Comparison of ENCODE assay signal across 14 cellular contexts in the genomic region with DNA sequence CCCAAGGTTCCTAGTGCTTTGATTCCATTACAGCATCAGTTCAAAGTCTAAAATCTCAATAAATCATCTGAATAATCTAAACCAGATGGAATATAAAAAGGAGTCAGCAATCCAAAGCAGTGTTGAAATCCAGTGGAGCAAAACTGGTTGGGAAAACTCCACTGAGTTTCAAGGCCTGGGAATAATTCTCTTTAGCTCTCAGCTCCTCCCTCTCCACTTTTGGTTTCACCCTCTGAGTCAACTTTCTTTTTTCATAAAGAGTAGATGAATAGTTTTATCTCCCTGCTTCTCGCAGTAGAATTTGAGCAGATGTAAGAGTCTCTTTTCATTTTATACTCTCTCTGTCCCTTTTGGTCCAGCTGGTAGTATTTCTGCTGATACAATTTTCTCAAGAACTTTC.
"Had no signal": no experiment of that assay in that cellular context is flagged by ENCODE, and none has a peak within 500 bp of the region (broad histone marks: within the 10 kb centered on the region; RNA-seq: fewer than 3 reads in every experiment).

No MANE protein-coding gene starts in this region.

- H3K4me1 ChIP-seq: colonic mucosa, upper lobe of left lung had no signal

- H3K27me3 ChIP-seq: colonic mucosa, ovary, upper lobe of left lung had no signal

- ATAC-seq: stimulated activated naive CD8-positive, alpha-beta T cell treated with anti-CD3 and anti-CD28 coated beads, Interleukin-15, Interleukin-2, amounts not matched to agents 100 U/mL and 50 U/mL, for 24 hours; WTC11 had no signal

- H3K9me3 Mint-ChIP-seq: activated CD4-positive, alpha-beta T cell treated with anti-CD3 and anti-CD28 coated beads, Interleukin-2, amount 10 ng/mL, durations not matched to agents 24 days and 14 days had no signal

- H3K4me3 Mint-ChIP-seq: activated CD4-positive, alpha-beta T cell treated with anti-CD3 and anti-CD28 coated beads, Interleukin-2, amount 10 ng/mL, durations not matched to agents 24 days and 14 days; neural crest cell; WTC11 had no signal

- H3K4me1 Mint-ChIP-seq: activated CD4-positive, alpha-beta T cell treated with anti-CD3 and anti-CD28 coated beads, Interleukin-2, amount 10 ng/mL, durations not matched to agents 24 days and 14 days; neural crest cell; WTC11 had no signal

- H3K4me3 ChIP-seq: colonic mucosa, ovary, upper lobe of left lung had no signal

- DNase-seq: activated CD4-positive, alpha-beta T cell treated with anti-CD3 and anti-CD28 coated beads, Interleukin-2, amount 10 ng/mL, durations not matched to agents 24 days and 14 days; activated naive CD4-positive, alpha-beta T cell treated with anti-CD3 and anti-CD28 coated beads, Interleukin-2, amount 50 U/mL, for 16 hours; caudate nucleus; colonic mucosa; hypothalamus; kidney glomerular epithelial cell; ovary; stimulated activated CD4-positive, alpha-beta T cell treated with anti-CD3 and anti-CD28 coated beads, Interleukin-12 subunit alpha, Interleukin-12 subunit beta, amount 100 ng/mL, for 4 hours; stimulated activated CD4-positive, alpha-beta T cell treated with anti-CD3 and anti-CD28 coated beads, Interleukin-2, amount 100 ng/mL, for 48 hours; stimulated activated CD8-positive, alpha-beta memory T cell treated with anti-CD3 and anti-CD28 coated beads, Interleukin-4, amount 100 ng/mL, for 48 hours; stimulated activated naive CD8-positive, alpha-beta T cell treated with anti-CD3 and anti-CD28 coated beads, Interleukin-15, Interleukin-2, amounts not matched to agents 100 U/mL and 50 U/mL, for 24 hours; upper lobe of left lung had no signal

- H3K27ac ChIP-seq: colonic mucosa, ovary, upper lobe of left lung had no signal

- H3K36me3 ChIP-seq: colonic mucosa, ovary, upper lobe of left lung had no signal

- H3K9me3 ChIP-seq: colonic mucosa, ovary had no signal

- H3K27ac Mint-ChIP-seq: activated CD4-positive, alpha-beta T cell treated with anti-CD3 and anti-CD28 coated beads, Interleukin-2, amount 10 ng/mL, durations not matched to agents 24 days and 14 days; WTC11 had no signal
